In genomic region chr16:47574091-47575054, GRCh38 we compare ENCODE assay signal across 8 cellular contexts.
DNase-seq lines count a peak whose midpoint lies in the region; ATAC-seq, FAIRE-seq and TF ChIP-seq lines count a peak whose summit lies in the region.

No MANE protein-coding gene starts in this region.

- DNase-seq in GM12865 (ENCODE audit: low read depth) (peak; percentile 53), renal cortical epithelial cell (ENCODE audit: low read depth) (peak; percentile 79), small intestine (no peak), HUDEP-2 (lab: John Stamatoyannopoulos, UW; ENCODE audit: unreplicated experiment in 76 of 76) (no peak), HEK293T (ENCODE audit: extremely low spot score) (no peak)
- peak; percentile 70 for DNase-seq in activated naive CD4-positive, alpha-beta T cell treated with anti-CD3 and anti-CD28 coated beads for 36 hours

- FAIRE-seq in small intestine (lab: Jason Lieb, UNC), result no peak

- H3K27ac Mint-ChIP-seq in IgD-negative memory B cell, result peak overlapping the region in 2 of 3 donors; percentile 2 to 31
- peak overlapping the region; percentile 86 for H3K27ac Mint-ChIP-seq in activated naive CD4-positive, alpha-beta T cell treated with anti-CD3 and anti-CD28 coated beads for 36 hours

- H3K27me3 Mint-ChIP-seq in IgD-negative memory B cell, result no peaks in the 10 kb centered on the region
- H3K27me3 Mint-ChIP-seq in activated naive CD4-positive, alpha-beta T cell treated with anti-CD3 and anti-CD28 coated beads for 36 hours (ENCODE audit: low read depth), result no peaks in the 10 kb centered on the region

- H3K27ac ChIP-seq in small intestine (ENCODE audit: low read depth in 1 of 2, low read length in 1 of 2), result no peak overlapping the region

- ATAC-seq in GM21526 (IDR thresholded peaks at IDR 0.05; ENCODE audit: low FRiP score, unreplicated experiment), result no peak

- POLR2A ChIA-PET in HEK293T (lab: Yijun Ruan, JAX), result no interaction called here

- peaks cover 23 to 38% (median 24%) of the 10 kb centered on the region in 3 donors for H3K4me1 Mint-ChIP-seq in IgD-negative memory B cell
- peaks cover 56% of the 10 kb centered on the region for H3K4me1 Mint-ChIP-seq in activated naive CD4-positive, alpha-beta T cell treated with anti-CD3 and anti-CD28 coated beads for 36 hours (ENCODE audit: low read depth)

- H3K36me3 Mint-ChIP-seq in IgD-negative memory B cell, result peaks cover 14% of the 10 kb centered on the region
- H3K36me3 Mint-ChIP-seq in activated naive CD4-positive, alpha-beta T cell treated with anti-CD3 and anti-CD28 coated beads for 36 hours (ENCODE audit: low read depth), result peaks cover 28% of the 10 kb centered on the region

- CTCF ChIA-PET in activated naive CD4-positive, alpha-beta T cell treated with anti-CD3 and anti-CD28 coated beads for 36 hours (lab: Charles Lee), result no interaction called here
- CTCF ChIA-PET in HEK293T (lab: Yijun Ruan, JAX), result no interaction called here

- WGBS in small intestine, 3 donors, result 66 to 85% (median 83%) methylated on average over 5 of the region's 5 CpGs

- no peaks in the 10 kb centered on the region for H3K9me3 ChIP-seq in small intestine (ENCODE audit: control insufficient read depth, low read depth)

- no peak for TF ChIP-seq CTCF in GM12865 (IDR thresholded peaks at IDR 0.05; ENCODE audit: insufficient read depth, low read depth, low read length, missing control alignments)

- H3K4me3 ChIP-seq in GM12865 (ENCODE audit: low read depth, low read length) (no peak overlapping the region), small intestine (ENCODE audit: low read depth in 1 of 2, low read length in 2 of 2) (no peak overlapping the region)

- H3K9me3 Mint-ChIP-seq in IgD-negative memory B cell, result peaks cover 0 to 6% (median 3%) of the 10 kb centered on the region in 3 donors
- no peaks in the 10 kb centered on the region for H3K9me3 Mint-ChIP-seq in activated naive CD4-positive, alpha-beta T cell treated with anti-CD3 and anti-CD28 coated beads for 36 hours

- H3K36me3 ChIP-seq in small intestine (ENCODE audit: control insufficient read depth in 2 of 2, insufficient read depth in 2 of 2, low read length in 2 of 2), result peaks cover 0 to 5% of the 10 kb centered on the region in 2 donors

- no peaks in the 10 kb centered on the region for H3K4me1 ChIP-seq in small intestine (ENCODE audit: control insufficient read depth in 2 of 2, insufficient read depth in 1 of 2, low read depth in 1 of 2, low read length in 1 of 2)

- intact Hi-C loops in activated naive CD4-positive, alpha-beta T cell treated with anti-CD3 and anti-CD28 coated beads for 36 hours (cut with micrococcal nuclease), result loop anchor here (1.0 to 10.0 kb wide), 10 partner anchors 52 to 1036 kb away; partner anchors contain the start of genes ITFG1, N4BP1, NETO2 and PHKB

- H3K4me3 Mint-ChIP-seq in IgD-negative memory B cell, result peak overlapping the region in 2 of 4 donors; percentile 4 to 67
- H3K4me3 Mint-ChIP-seq in activated naive CD4-positive, alpha-beta T cell treated with anti-CD3 and anti-CD28 coated beads for 36 hours, result no peak overlapping the region

- H3K27me3 ChIP-seq in small intestine (ENCODE audit: control insufficient read depth in 2 of 2, insufficient read depth in 2 of 2, low read length in 2 of 2), result no peaks in the 10 kb centered on the region

TF ChIP-seq in HEK293T, 16 proteins besides CTCF, POLR2A, EP300 and RAD21:
- TF ChIP-seq CTBP1 (IDR thresholded peaks at IDR 0.05; ENCODE audit: borderline replicate concordance), result no peak
- TF ChIP-seq ELF4 (IDR thresholded peaks at IDR 0.05), result no peak
- no peak for TF ChIP-seq NFRKB (IDR thresholded peaks at IDR 0.05)
- TF ChIP-seq HDGF (IDR thresholded peaks at IDR 0.05; ENCODE audit: borderline replicate concordance), result no peak
- no peak for TF ChIP-seq BHLHE40 (IDR thresholded peaks at IDR 0.05; ENCODE audit: borderline replicate concordance)
- no peak for TF ChIP-seq FOXA1 (IDR thresholded peaks at IDR 0.05)
- no peak for TF ChIP-seq FOXM1 (IDR thresholded peaks at IDR 0.05; ENCODE audit: borderline replicate concordance)
- no peak for TF ChIP-seq ARNT (IDR thresholded peaks at IDR 0.05)
- TF ChIP-seq SUZ12 (IDR thresholded peaks at IDR 0.05), result no peak
- no peak for TF ChIP-seq ZNF384 (IDR thresholded peaks at IDR 0.05)
- TF ChIP-seq FOXK2 (IDR thresholded peaks at IDR 0.05), result no peak

Comparison
In these comparisons a context has a peak if more than half of its experiments do, and no peak if none do; other contexts are left out.
1. DNase-seq: peak in GM12865 (single experiment), activated naive CD4-positive, alpha-beta T cell treated with anti-CD3 and anti-CD28 coated beads for 36 hours (single experiment) and renal cortical epithelial cell (single experiment); none in small intestine (single experiment), HUDEP-2 (0 of 76) and HEK293T (single experiment).